ENCODE assay signal across 1 cellular context in the genomic region with DNA sequence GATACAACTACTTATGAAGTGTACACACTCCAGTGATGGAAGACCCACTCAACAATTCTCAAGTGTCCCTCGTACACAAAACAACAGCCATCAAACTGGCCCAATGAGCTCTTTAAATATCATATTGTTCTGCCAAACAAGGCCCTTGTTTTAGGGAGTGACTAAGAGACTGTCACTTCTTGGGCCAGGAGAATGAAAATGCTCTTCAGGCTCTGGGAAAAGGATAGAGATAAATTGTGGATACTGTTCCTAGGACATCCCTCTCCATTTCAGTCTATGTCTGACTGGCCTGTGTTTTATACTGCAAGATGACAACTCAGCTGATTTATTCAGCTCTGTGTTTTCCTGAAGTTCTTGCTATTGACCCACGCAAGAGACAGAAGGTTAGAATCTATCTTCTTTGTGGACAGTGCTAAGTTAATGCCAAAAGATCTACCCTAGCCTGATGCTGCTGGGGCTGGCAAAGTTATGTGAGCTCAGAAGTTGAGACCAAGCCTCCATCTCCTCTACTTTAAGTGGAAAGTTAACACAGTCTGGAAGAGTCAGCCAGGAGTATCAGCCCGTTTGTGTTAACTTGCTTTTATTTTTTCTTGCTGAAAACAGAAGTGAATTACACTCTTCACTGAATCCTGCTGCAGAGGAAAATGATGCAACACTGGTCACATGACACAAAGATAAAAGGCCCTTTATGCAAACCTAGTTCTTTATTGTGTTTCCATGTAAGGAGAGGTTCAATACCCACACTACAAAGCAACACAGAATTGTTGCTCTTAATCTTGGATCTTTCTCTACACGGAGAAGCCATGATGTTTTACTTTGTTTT.
TF ChIP-seq lines count a peak whose summit lies in the region.

No MANE protein-coding gene starts in this region.

TF ChIP-seq in IMR-90, 13 proteins besides CTCF, POLR2A, EP300 and RAD21 (continued from another document):
- TF ChIP-seq, protein P1, sequence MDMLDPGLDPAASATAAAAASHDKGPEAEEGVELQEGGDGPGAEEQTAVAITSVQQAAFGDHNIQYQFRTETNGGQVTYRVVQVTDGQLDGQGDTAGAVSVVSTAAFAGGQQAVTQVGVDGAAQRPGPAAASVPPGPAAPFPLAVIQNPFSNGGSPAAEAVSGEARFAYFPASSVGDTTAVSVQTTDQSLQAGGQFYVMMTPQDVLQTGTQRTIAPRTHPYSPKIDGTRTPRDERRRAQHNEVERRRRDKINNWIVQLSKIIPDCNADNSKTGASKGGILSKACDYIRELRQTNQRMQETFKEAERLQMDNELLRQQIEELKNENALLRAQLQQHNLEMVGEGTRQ (IDR thresholded peaks at IDR 0.05; ENCODE audit: low read depth, low read length): peak; percentile 79
- TF ChIP-seq CEBPB (IDR thresholded peaks at IDR 0.05; ENCODE audit: low read depth, low read length) (peak; percentile 85), MAFK (IDR thresholded peaks at IDR 0.05; ENCODE audit: low read depth, low read length) (no peak), MXI1 (IDR thresholded peaks at IDR 0.05; ENCODE audit: borderline replicate concordance, low read depth, low read length) (no peak), SMC3 (IDR thresholded peaks at IDR 0.05; ENCODE audit: low read depth, low read length) (no peak), MAZ (IDR thresholded peaks at IDR 0.05; ENCODE audit: borderline replicate concordance, low read depth, low read length) (no peak), CHD1 (IDR thresholded peaks at IDR 0.05; ENCODE audit: low read depth, low read length) (no peak)
